ENCODE assay signal across 9 cellular contexts in genomic region chr14:92615451-92615850, GRCh38.
DNase-seq lines count a peak whose midpoint lies in the region; ATAC-seq and TF ChIP-seq lines count a peak whose summit lies in the region.
"Had no signal": no experiment of that assay in that cellular context is flagged by ENCODE, and none has a peak within 500 bp of the region (broad histone marks: within the 10 kb centered on the region; RNA-seq: fewer than 3 reads in every experiment).

No MANE protein-coding gene starts in this region.

- H3K4me1 ChIP-seq in tibial artery (peaks cover 0 to 9% (median 6%) of the 10 kb centered on the region in 4 donors), Caco-2 (no peaks in the 10 kb centered on the region)

- H3K9me3 ChIP-seq in tibial artery (no peaks in the 10 kb centered on the region), Caco-2 (no peaks in the 10 kb centered on the region)

- no peak overlapping the region for H3K27ac ChIP-seq in tibial artery
- H3K27ac ChIP-seq: HL-60 had no signal

- TF ChIP-seq CTCF in tibial artery (IDR thresholded peaks at IDR 0.05) (no peak), CD14-positive monocyte (IDR thresholded peaks at IDR 0.05) (no peak), Caco-2 (IDR thresholded peaks at IDR 0.05; ENCODE audit: insufficient read depth in 1 of 2, low read depth in 1 of 2, low read length in 1 of 2, severe bottlenecking in 1 of 2, unreplicated experiment in 1 of 2) (no peak)

- peak overlapping the region in 3 of 7 donors; percentile 2 to 82 (median 38) for H3K27ac Mint-ChIP-seq in CD14-positive monocyte
- no peak overlapping the region for H3K27ac Mint-ChIP-seq in Caco-2 (ENCODE audit: unreplicated experiment)

- H3K36me3 Mint-ChIP-seq in CD14-positive monocyte (peaks cover 55 to 66% of the 10 kb centered on the region in 2 donors), Caco-2 (ENCODE audit: insufficient read depth, unreplicated experiment) (peaks cover 5% of the 10 kb centered on the region)

- H3K9me3 Mint-ChIP-seq in CD14-positive monocyte (peaks cover 0 to 6% (median 0%) of the 10 kb centered on the region in 7 donors), Caco-2 (ENCODE audit: unreplicated experiment) (no peaks in the 10 kb centered on the region)

- CTCF ChIA-PET in Caco-2 (lab: Charles Lee): no interaction called here

- BruUV-seq in Caco-2 (replicated peaks; lab: Mats Ljungman, UMichigan): no TSS peak

- POLR2A ChIA-PET in Caco-2 (lab: Charles Lee): no interaction called here

- peaks cover 0 to 7% (median 0%) of the 10 kb centered on the region in 3 donors for H3K36me3 ChIP-seq in tibial artery
- no peaks in the 10 kb centered on the region for H3K36me3 ChIP-seq in Caco-2 (ENCODE audit: control insufficient read depth, insufficient read depth, low read length)

- H3K4me3 Mint-ChIP-seq in CD14-positive monocyte (peak overlapping the region in 1 of 2 donors; percentile 1), Caco-2 (ENCODE audit: unreplicated experiment) (no peak overlapping the region)

- H3K27me3 ChIP-seq in tibial artery (no peaks in the 10 kb centered on the region), Caco-2 (replicated peaks; ENCODE audit: control insufficient read depth, insufficient read depth, low read length) (no peaks in the 10 kb centered on the region)

- intact Hi-C loops in tibial artery (cut with DNase I; ENCODE audit: low total_unique reads) (loop anchor here (10.0 kb wide), 1 partner anchor 69 kb away; no protein-coding TSS in a partner anchor), CD14-positive monocyte (cut with micrococcal nuclease) (no loop called here), Caco-2 (cut with micrococcal nuclease; ENCODE audit: unreplicated experiment) (no loop called here)

- peak; percentile 71 for DNase-seq in activated CD8-positive, alpha-beta memory T cell treated with anti-CD3 and anti-CD28 coated beads, Interleukin-2, amount 50 U/mL, for 4 hours
- DNase-seq in stimulated activated CD4-positive, alpha-beta T cell treated with anti-CD3 and anti-CD28 coated beads, Interleukin-4, amount 100 ng/mL, for 1 hour: peak; percentile 43
- no peak for DNase-seq in NCI-H187 treated with DMSO at 0.1 percent for 48 hours (lab: John Stamatoyannopoulos, UW)
- no peak for DNase-seq in tibial artery
- no peak for DNase-seq in CD14-positive monocyte (ENCODE audit: low spot score)
- DNase-seq in Caco-2: no peak

- H3K4me1 Mint-ChIP-seq in CD14-positive monocyte: peaks cover 41% of the 10 kb centered on the region
- H3K4me1 Mint-ChIP-seq in Caco-2 (ENCODE audit: low read depth, unreplicated experiment): no peaks in the 10 kb centered on the region

- H3K27me3 Mint-ChIP-seq in CD14-positive monocyte (ENCODE audit: low read depth in 3 of 3) (peaks cover 0 to 8% (median 2%) of the 10 kb centered on the region in 3 donors), Caco-2 (ENCODE audit: insufficient read depth, unreplicated experiment) (no peaks in the 10 kb centered on the region)

- ATAC-seq in GM18870 (IDR thresholded peaks at IDR 0.05; ENCODE audit: unreplicated experiment): peak; percentile 66
- peak; percentile 83 for ATAC-seq in HG03108 (IDR thresholded peaks at IDR 0.05; ENCODE audit: unreplicated experiment)

- no peak overlapping the region for H3K4me3 ChIP-seq in tibial artery
- H3K4me3 ChIP-seq in Caco-2 (ENCODE audit: low read depth, low read length): no peak overlapping the region

Comparison
In these comparisons a context has a peak if more than half of its experiments do, and no peak if none do; other contexts are left out.
1. DNase-seq: peak in activated CD8-positive, alpha-beta memory T cell treated with anti-CD3 and anti-CD28 coated beads, Interleukin-2, amount 50 U/mL, for 4 hours (single experiment) and stimulated activated CD4-positive, alpha-beta T cell treated with anti-CD3 and anti-CD28 coated beads, Interleukin-4, amount 100 ng/mL, for 1 hour (single experiment); none in NCI-H187 treated with DMSO at 0.1 percent for 48 hours (single experiment), tibial artery (0 of 2), CD14-positive monocyte (single experiment) and Caco-2 (0 of 2).